Comparison of ENCODE assay signal across 19 cellular contexts in the genomic region with DNA sequence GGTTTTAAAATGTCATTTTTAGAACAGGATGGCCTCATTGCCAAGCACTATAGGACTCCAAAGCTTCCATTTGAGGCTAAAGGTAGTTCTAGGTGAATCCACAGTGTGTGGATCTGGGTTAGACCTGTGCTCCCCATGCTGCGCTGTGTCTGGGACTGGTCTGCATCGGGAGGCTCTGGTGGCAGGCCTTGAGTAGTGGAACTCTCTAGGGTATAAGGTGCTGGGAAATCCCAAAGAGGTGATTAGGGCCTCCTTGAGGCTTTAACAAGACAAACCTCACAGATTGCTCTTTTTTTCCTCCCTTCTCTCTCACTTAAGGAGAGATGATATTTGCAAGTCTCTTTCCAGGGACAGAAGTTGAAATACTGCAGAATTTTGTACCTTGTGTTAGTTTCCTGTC. TPM values are rescaled to one million over a fixed set of nuclear protein-coding genes. Genes with fewer than 3 reads are reported as not detected.
DNase-seq lines count a peak whose midpoint lies in the region; ATAC-seq and TF ChIP-seq lines count a peak whose summit lies in the region.
"Had no signal": no experiment of that assay in that cellular context is flagged by ENCODE, and none has a peak within 500 bp of the region (broad histone marks: within the 10 kb centered on the region; RNA-seq: fewer than 3 reads in every experiment).

No MANE protein-coding gene starts in this region.

- H3K9me3 Mint-ChIP-seq in activated T-cell treated with anti-CD3 and anti-CD28 coated beads, Interleukin-2, amount 50 U/mL, for 24 hours = no peaks in the 10 kb centered on the region
- no peaks in the 10 kb centered on the region for H3K9me3 Mint-ChIP-seq in stimulated activated naive CD8-positive, alpha-beta T cell treated with anti-CD3 and anti-CD28 coated beads, Interleukin-15, Interleukin-2, amounts not matched to agents 100 ng/mL and 50 ng/mL, for 24 hours
- H3K9me3 Mint-ChIP-seq: activated naive CD4-positive, alpha-beta T cell treated with anti-CD3 and anti-CD28 coated beads for 36 hours; naive thymus-derived CD4-positive, alpha-beta T cell had no signal

- no peaks in the 10 kb centered on the region for H3K9me3 ChIP-seq in T-helper 17 cell (ENCODE audit: control insufficient read depth, low read length, poor library complexity, severe bottlenecking)
- H3K9me3 ChIP-seq: Caco-2, heart right ventricle had no signal

- H3K4me3 Mint-ChIP-seq in activated T-cell treated with anti-CD3 and anti-CD28 coated beads, Interleukin-2, amount 50 U/mL, for 24 hours = no peak overlapping the region
- no peak overlapping the region for H3K4me3 Mint-ChIP-seq in T-helper 17 cell
- no peak overlapping the region for H3K4me3 Mint-ChIP-seq in stimulated activated naive CD8-positive, alpha-beta T cell treated with anti-CD3 and anti-CD28 coated beads, Interleukin-15, Interleukin-2, amounts not matched to agents 100 ng/mL and 50 ng/mL, for 24 hours
- H3K4me3 Mint-ChIP-seq: activated naive CD4-positive, alpha-beta T cell treated with anti-CD3 and anti-CD28 coated beads for 36 hours; B cell had no signal

- no peak for TF ChIP-seq CTCF in GM13977 (IDR thresholded peaks at IDR 0.05; ENCODE audit: extremely low read depth, insufficient read depth, missing control alignments)

- peaks cover 56% of the 10 kb centered on the region for H3K4me1 Mint-ChIP-seq in activated T-cell treated with anti-CD3 and anti-CD28 coated beads, Interleukin-2, amount 50 U/mL, for 24 hours (ENCODE audit: low read depth)
- peaks cover 40% of the 10 kb centered on the region for H3K4me1 Mint-ChIP-seq in T-helper 17 cell
- peaks cover 42% of the 10 kb centered on the region for H3K4me1 Mint-ChIP-seq in stimulated activated naive CD8-positive, alpha-beta T cell treated with anti-CD3 and anti-CD28 coated beads, Interleukin-15, Interleukin-2, amounts not matched to agents 100 ng/mL and 50 ng/mL, for 24 hours (ENCODE audit: low read depth)

- DNase-seq in NCI-H1105 treated with DMSO at 0.1 percent for 48 hours (lab: John Stamatoyannopoulos, UW) = peak; percentile 24
- no peak for DNase-seq in NCI-H1105 (lab: John Stamatoyannopoulos, UW)
- DNase-seq in activated T-cell treated with anti-CD3 and anti-CD28 coated beads, Interleukin-2, amount 50 U/mL, for 24 hours = no peak
- no peak for DNase-seq in activated T-cell treated with anti-CD3 and anti-CD28 coated beads for 4 hours
- DNase-seq in T-helper 17 cell = no peak
- no peak for DNase-seq in GM13977 (ENCODE audit: low spot score)
- DNase-seq: activated naive CD4-positive, alpha-beta T cell treated with anti-CD3 and anti-CD28 coated beads for 36 hours; Caco-2; EL; foreskin fibroblast; heart right ventricle; naive thymus-derived CD4-positive, alpha-beta T cell; OCI-M1; small intestine; stimulated activated CD4-positive, alpha-beta T cell treated with anti-CD3 and anti-CD28 coated beads, Interleukin-4, amount 100 ng/mL, for 1 hour; trophoblast cell had no signal

- peaks cover 72% of the 10 kb centered on the region for H3K36me3 Mint-ChIP-seq in activated T-cell treated with anti-CD3 and anti-CD28 coated beads, Interleukin-2, amount 50 U/mL, for 24 hours (ENCODE audit: low read depth)
- H3K36me3 Mint-ChIP-seq in T-helper 17 cell (ENCODE audit: low read depth) = peaks cover 12% of the 10 kb centered on the region
- H3K36me3 Mint-ChIP-seq in stimulated activated naive CD8-positive, alpha-beta T cell treated with anti-CD3 and anti-CD28 coated beads, Interleukin-15, Interleukin-2, amounts not matched to agents 100 ng/mL and 50 ng/mL, for 24 hours (ENCODE audit: low read depth) = peaks cover 20% of the 10 kb centered on the region

- peak overlapping the region; percentile 81 for H3K27ac Mint-ChIP-seq in activated T-cell treated with anti-CD3 and anti-CD28 coated beads, Interleukin-2, amount 50 U/mL, for 24 hours
- H3K27ac Mint-ChIP-seq in T-helper 17 cell = peak overlapping the region; percentile 74
- peak overlapping the region; percentile 37 for H3K27ac Mint-ChIP-seq in stimulated activated naive CD8-positive, alpha-beta T cell treated with anti-CD3 and anti-CD28 coated beads, Interleukin-15, Interleukin-2, amounts not matched to agents 100 ng/mL and 50 ng/mL, for 24 hours
- H3K27ac Mint-ChIP-seq: activated naive CD4-positive, alpha-beta T cell treated with anti-CD3 and anti-CD28 coated beads for 36 hours; B cell had no signal

- in situ Hi-C loops in GM13977 (cut with MboI; ENCODE audit: low pct_unique_long_range_greater_than_20kb, low sequenced_read_pairs, unreplicated experiment) = no loop called here

- no peaks in the 10 kb centered on the region for H3K27me3 Mint-ChIP-seq in activated T-cell treated with anti-CD3 and anti-CD28 coated beads, Interleukin-2, amount 50 U/mL, for 24 hours
- H3K27me3 Mint-ChIP-seq in T-helper 17 cell = no peaks in the 10 kb centered on the region
- no peaks in the 10 kb centered on the region for H3K27me3 Mint-ChIP-seq in stimulated activated naive CD8-positive, alpha-beta T cell treated with anti-CD3 and anti-CD28 coated beads, Interleukin-15, Interleukin-2, amounts not matched to agents 100 ng/mL and 50 ng/mL, for 24 hours
- H3K27me3 Mint-ChIP-seq: B cell; naive thymus-derived CD4-positive, alpha-beta T cell had no signal

- ATAC-seq in T-helper 17 cell (peak; percentile 69), GM21723 (IDR thresholded peaks at IDR 0.05; ENCODE audit: unreplicated experiment) (no peak)
- ATAC-seq: heart right ventricle; naive thymus-derived CD4-positive, alpha-beta T cell had no signal

RNA-seq across cellular contexts. Expression of a gene that starts 9.3 kb away (rescaled TPM):
- 10 to 100 TPM; 77.7 to 78.9 TPM for total RNA-seq in T-helper 17 cell
